ENCODE assay signal across 9 cellular contexts in the genomic region with DNA sequence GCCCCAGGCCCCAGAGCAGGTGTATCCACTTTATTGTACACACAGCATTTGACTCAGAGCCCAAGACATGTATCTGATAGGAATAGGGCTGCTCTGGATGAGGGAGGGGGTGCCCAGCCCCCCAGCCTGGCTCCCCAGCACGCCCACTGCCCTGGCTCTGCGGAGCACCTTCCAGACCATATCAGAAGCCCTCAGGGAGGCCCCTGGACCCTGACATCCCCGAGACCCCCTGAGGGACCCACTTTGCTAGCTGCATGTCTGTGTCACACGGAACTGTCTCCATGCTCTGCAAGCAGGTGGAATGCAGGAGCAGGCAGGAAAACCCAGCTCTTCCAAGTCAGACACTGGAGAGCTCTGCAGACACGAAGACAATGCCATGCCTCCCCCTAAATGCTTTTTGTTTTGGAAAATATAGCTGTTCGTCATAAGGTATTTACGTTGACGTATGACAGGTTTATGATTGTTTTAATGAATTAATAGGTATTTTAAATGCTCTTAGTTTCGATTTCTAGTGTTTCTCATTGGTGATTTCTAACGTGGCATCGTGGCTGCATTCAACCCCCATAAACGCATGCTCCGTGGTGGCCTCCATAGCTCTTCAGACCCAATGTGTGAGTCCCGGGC.
A peak's percentile ranks its signal among the peaks of the same experiment; 100 is the strongest.
DNase-seq lines count a peak whose midpoint lies in the region; ATAC-seq, FAIRE-seq and TF ChIP-seq lines count a peak whose summit lies in the region.
"Had no signal": no experiment of that assay in that cellular context is flagged by ENCODE, and none has a peak within 500 bp of the region (broad histone marks: within the 10 kb centered on the region; RNA-seq: fewer than 3 reads in every experiment).

No MANE protein-coding gene starts in this region.

- H3K9ac ChIP-seq in DND-41 (ENCODE audit: low read depth, low read length), result peak overlapping the region; percentile 59
- H3K9ac ChIP-seq in OCI-LY1 (ENCODE audit: low read length), result peak overlapping the region; percentile 91; the same call in 1 of the 2 replicates

- ATAC-seq in DND-41 (ENCODE audit: insufficient read depth, low read depth) (no peak), pancreas (no peak), HG03521 (IDR thresholded peaks at IDR 0.05; ENCODE audit: unreplicated experiment) (no peak), GM19397 (IDR thresholded peaks at IDR 0.05; ENCODE audit: unreplicated experiment) (no peak)

- TF ChIP-seq CTCF in DND-41 (IDR thresholded peaks at IDR 0.05; ENCODE audit: borderline replicate concordance, extremely low read depth, low read length, poor library complexity, severe bottlenecking) (no peak), OCI-LY1 (IDR thresholded peaks at IDR 0.05; ENCODE audit: low read length) (no peak), pancreas (IDR thresholded peaks at IDR 0.05) (no peak)

- no peak for FAIRE-seq in pancreas (lab: Jason Lieb, UNC)

- no peak for DNase-seq in DND-41
- no peak for DNase-seq in epithelial cell of prostate (ENCODE audit: low read depth, low spot score)
- DNase-seq in pancreas, result no peak
- no peak for DNase-seq in amniotic stem cell (lab: John Stamatoyannopoulos, UW)
- no peak for DNase-seq in NCI-H2029 (lab: John Stamatoyannopoulos, UW)
- DNase-seq: NCI-H446 had no signal

- H3K9me2 ChIP-seq in OCI-LY1 (ENCODE audit: low read depth, low read length), result no peaks in the 10 kb centered on the region

- H3K27ac ChIP-seq in DND-41 (ENCODE audit: low read length), result peak overlapping the region; percentile 97
- peak overlapping the region; percentile 96 for H3K27ac ChIP-seq in OCI-LY1 (ENCODE audit: low read depth, low read length, poor library complexity, severe bottlenecking)
- H3K27ac ChIP-seq in epithelial cell of prostate, result peak overlapping the region; percentile 82
- peak overlapping the region; percentile 5 to 70 (median 56) for H3K27ac ChIP-seq in pancreas

- H3K9me3 ChIP-seq in DND-41 (ENCODE audit: insufficient read depth, low read length, severe bottlenecking) (no peaks in the 10 kb centered on the region), OCI-LY1 (ENCODE audit: low read length) (no peaks in the 10 kb centered on the region), pancreas (no peaks in the 10 kb centered on the region)

- H3K36me3 ChIP-seq in DND-41 (ENCODE audit: insufficient read depth, low read length), result no peaks in the 10 kb centered on the region
- no peaks in the 10 kb centered on the region; the same call in 1 of the 2 replicates for H3K36me3 ChIP-seq in OCI-LY1 (ENCODE audit: insufficient read depth, low read length)
- H3K36me3 ChIP-seq in pancreas, result no peaks in the 10 kb centered on the region

- H3K4me1 ChIP-seq in DND-41 (ENCODE audit: insufficient read depth, low read length), result peaks cover 42% of the 10 kb centered on the region
- H3K4me1 ChIP-seq in OCI-LY1 (ENCODE audit: insufficient read depth, low read length, severe bottlenecking), result peaks cover 39% of the 10 kb centered on the region
- peaks cover 6 to 12% (median 7%) of the 10 kb centered on the region in 3 donors for H3K4me1 ChIP-seq in pancreas

- peak overlapping the region; percentile 78 for H3K4me2 ChIP-seq in DND-41 (ENCODE audit: insufficient read depth, low read length)
- peak overlapping the region; percentile 68 for H3K4me2 ChIP-seq in OCI-LY1 (ENCODE audit: low read length)

- 54 to 57% methylated on average over 14 of the region's 14 CpGs for WGBS in pancreas, 2 donors

- no peaks in the 10 kb centered on the region for H3F3A ChIP-seq in OCI-LY1 (ENCODE audit: insufficient read depth, low read length)

- intact Hi-C loops in pancreas (cut with DNase I), result no loop called here

- H3K79me2 ChIP-seq in DND-41 (ENCODE audit: insufficient read depth, low read length) (no peaks in the 10 kb centered on the region), OCI-LY1 (ENCODE audit: insufficient read depth, low read length) (no peaks in the 10 kb centered on the region)

- peak overlapping the region; percentile 94 for H2AFZ ChIP-seq in DND-41 (ENCODE audit: low read depth, low read length)
- no peak overlapping the region for H2AFZ ChIP-seq in OCI-LY1 (ENCODE audit: low read length)

- H3K4me3 ChIP-seq in DND-41 (ENCODE audit: low read depth in 1 of 2, low read length in 2 of 2) (peak overlapping the region in 1 of 2 experiments; percentile 62; a peak in 2 of 4 replicates), OCI-LY1 (ENCODE audit: low read depth, low read length, poor library complexity, severe bottlenecking) (peak overlapping the region; percentile 68), pancreas (no peak overlapping the region)

- H4K20me1 ChIP-seq in DND-41 (ENCODE audit: insufficient read depth, low read length) (no peaks in the 10 kb centered on the region), OCI-LY1 (ENCODE audit: insufficient read depth, low read length) (no peaks in the 10 kb centered on the region)

- H3K27me3 ChIP-seq in DND-41 (ENCODE audit: insufficient read depth, low read length, poor library complexity) (no peaks in the 10 kb centered on the region), OCI-LY1 (ENCODE audit: insufficient read depth, low read length) (no peaks in the 10 kb centered on the region), pancreas (no peaks in the 10 kb centered on the region)
